ENCODE assay signal across 16 cellular contexts in the genomic region with DNA sequence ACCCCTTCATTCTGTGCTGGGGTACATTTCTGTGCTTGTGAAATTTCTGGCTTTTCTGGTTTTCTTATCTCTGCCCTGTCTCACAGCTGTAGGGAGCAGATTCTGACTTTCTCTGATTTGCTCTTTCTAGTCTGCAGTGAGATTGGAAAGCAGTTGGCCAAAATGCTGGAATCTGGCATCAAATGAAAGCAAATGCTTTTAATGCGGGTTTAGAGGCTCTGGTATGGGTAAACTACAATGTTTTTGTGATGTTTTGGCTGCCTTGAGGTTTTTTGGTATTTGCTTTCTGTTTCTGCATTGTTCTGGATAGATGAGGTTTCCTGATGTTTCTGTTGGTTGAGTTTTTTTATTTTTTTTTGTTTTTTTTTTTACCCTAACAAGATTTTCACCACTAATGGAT. TPM values are rescaled to one million over a fixed set of nuclear protein-coding genes. Genes with fewer than 3 reads are reported as not detected.
DNase-seq lines count a peak whose midpoint lies in the region; FAIRE-seq and TF ChIP-seq lines count a peak whose summit lies in the region.
"Had no signal": no experiment of that assay in that cellular context is flagged by ENCODE, and none has a peak within 500 bp of the region (broad histone marks: within the 10 kb centered on the region; RNA-seq: fewer than 3 reads in every experiment).

No MANE protein-coding gene starts in this region.

- POLR2A ChIA-PET in activated CD4-positive, alpha-beta memory T cell treated with anti-CD3 and anti-CD28 coated beads, Interleukin-2, amount 10 ng/mL, durations not matched to agents 7 days and 5 days (lab: Charles Lee): interaction anchor here (1.2 to 4.5 kb wide), 3 partner anchors 18 to 78 kb away, joined by 3 to 23 read pairs (median 3); a partner anchor contains a TSS

- peak overlapping the region; percentile 74 for H3K27ac Mint-ChIP-seq in activated CD4-positive, alpha-beta memory T cell treated with anti-CD3 and anti-CD28 coated beads, Interleukin-2, amount 10 ng/mL, durations not matched to agents 7 days and 5 days

- DNase-seq in AG08395 (ENCODE audit: low spot score) (peak; percentile 81), GM19239 (ENCODE audit: insufficient read length, low spot score) (no peak), fibroblast of villous mesenchyme (ENCODE audit: low read depth) (peak; percentile 61), inferior parietal cortex (ENCODE audit: extremely low spot score) (no peak), T-helper 9 cell (no peak), HuH-7 (ENCODE audit: low spot score) (no peak)
- DNase-seq in activated CD4-positive, alpha-beta memory T cell treated with anti-CD3 and anti-CD28 coated beads, Interleukin-2, amount 10 ng/mL, durations not matched to agents 7 days and 5 days: no peak
- DNase-seq in stimulated activated naive CD4-positive, alpha-beta T cell (lab: John Stamatoyannopoulos, UW): no peak
- DNase-seq: foreskin keratinocyte; left colon; NCI-H1105 treated with DMSO at 0.1 percent for 48 hours; ovary; stimulated activated CD4-positive, alpha-beta T cell treated with anti-CD3 and anti-CD28 coated beads, Interleukin-4, amount 100 ng/mL, for 1 hour; SW 1271 had no signal

- no peak overlapping the region for H3K4me3 ChIP-seq in fibroblast of villous mesenchyme (ENCODE audit: low read depth, low read length)
- H3K4me3 ChIP-seq: ovary, suprapubic skin had no signal

- peaks cover 3% of the 10 kb centered on the region for H3K36me3 Mint-ChIP-seq in activated CD4-positive, alpha-beta memory T cell treated with anti-CD3 and anti-CD28 coated beads, Interleukin-2, amount 10 ng/mL, durations not matched to agents 7 days and 5 days (ENCODE audit: low read depth)

- TF ChIP-seq CTCF in fibroblast of villous mesenchyme (IDR thresholded peaks at IDR 0.05; ENCODE audit: insufficient read depth, low read depth, low read length): no peak

- peak; percentile 39 for FAIRE-seq in GM19239 (lab: Jason Lieb, UNC)

- peak overlapping the region; percentile 34 for H3K4me3 Mint-ChIP-seq in activated CD4-positive, alpha-beta memory T cell treated with anti-CD3 and anti-CD28 coated beads, Interleukin-2, amount 10 ng/mL, durations not matched to agents 7 days and 5 days
- H3K4me3 Mint-ChIP-seq: central memory CD8-positive, alpha-beta T cell had no signal

- H3K9me3 Mint-ChIP-seq in activated CD4-positive, alpha-beta memory T cell treated with anti-CD3 and anti-CD28 coated beads, Interleukin-2, amount 10 ng/mL, durations not matched to agents 7 days and 5 days: peaks cover 6% of the 10 kb centered on the region
- H3K9me3 Mint-ChIP-seq: central memory CD8-positive, alpha-beta T cell had no signal

- CTCF ChIA-PET in activated CD4-positive, alpha-beta memory T cell treated with anti-CD3 and anti-CD28 coated beads, Interleukin-2, amount 10 ng/mL, durations not matched to agents 7 days and 5 days (lab: Charles Lee): interaction anchor here (0.9 to 4.4 kb wide), 5 partner anchors 10 to 50 kb away, joined by 3 to 14 read pairs (median 4); a partner anchor contains a TSS

- H3K4me1 Mint-ChIP-seq in activated CD4-positive, alpha-beta memory T cell treated with anti-CD3 and anti-CD28 coated beads, Interleukin-2, amount 10 ng/mL, durations not matched to agents 7 days and 5 days: peaks cover 37% of the 10 kb centered on the region
- H3K4me1 Mint-ChIP-seq: central memory CD8-positive, alpha-beta T cell had no signal

- H3K27me3 Mint-ChIP-seq in activated CD4-positive, alpha-beta memory T cell treated with anti-CD3 and anti-CD28 coated beads, Interleukin-2, amount 10 ng/mL, durations not matched to agents 7 days and 5 days: no peaks in the 10 kb centered on the region

RNA-seq across cellular contexts. Expression of a gene that starts 23.8 kb away (rescaled TPM):
- total RNA-seq in activated CD4-positive, alpha-beta memory T cell treated with anti-CD3 and anti-CD28 coated beads, Interleukin-2, amount 10 ng/mL, durations not matched to agents 7 days and 5 days: 10 to 100 TPM; 11.5 to 14.4 TPM
- 23.3 and 24.2 TPM in 2 replicates for total RNA-seq in fibroblast of villous mesenchyme

Comparison
In these comparisons a context has a peak if more than half of its experiments do, and no peak if none do; other contexts are left out.
1. DNase-seq: peak in AG08395 (single experiment) and fibroblast of villous mesenchyme (single experiment); none in GM19239 (single experiment), activated CD4-positive, alpha-beta memory T cell treated with anti-CD3 and anti-CD28 coated beads, Interleukin-2, amount 10 ng/mL, durations not matched to agents 7 days and 5 days (single experiment), stimulated activated naive CD4-positive, alpha-beta T cell (0 of 6), inferior parietal cortex (single experiment), T-helper 9 cell (single experiment) and HuH-7 (single experiment).